Comparison of ENCODE assay signal across 8 cellular contexts in the genomic region with DNA sequence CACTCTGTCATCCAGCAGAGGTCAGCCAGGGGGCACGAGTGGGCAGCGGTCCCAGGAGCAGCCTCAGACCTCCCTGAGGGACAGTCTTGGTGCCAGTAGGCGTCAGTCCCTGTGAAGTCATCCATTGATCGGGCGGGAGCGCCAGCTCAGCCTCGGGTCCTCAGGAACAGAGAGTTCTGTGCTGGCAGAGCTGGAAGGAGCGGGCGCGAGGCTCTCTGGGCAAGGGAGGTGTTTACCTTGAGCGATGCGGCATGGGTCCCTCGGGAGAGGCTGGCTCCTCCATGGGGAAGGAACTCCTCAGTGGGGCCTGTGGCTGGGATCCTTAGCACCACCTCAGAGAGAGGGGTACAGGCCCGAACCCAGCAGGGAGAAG.
DNase-seq lines count a peak whose midpoint lies in the region; ATAC-seq, FAIRE-seq and TF ChIP-seq lines count a peak whose summit lies in the region.

No MANE protein-coding gene starts in this region.

- H4K20me1 ChIP-seq in endothelial cell of umbilical vein (replicated peaks; ENCODE audit: control insufficient read depth, extremely low read depth, insufficient read depth, low read length) = no peaks in the 10 kb centered on the region

- no peak for TF ChIP-seq POLR2A in endothelial cell of umbilical vein (IDR thresholded peaks at IDR 0.05; ENCODE audit: low read depth, low read length)

- H3K27ac ChIP-seq in ACC112 (ENCODE audit: low read depth, low read length) (peak overlapping the region; percentile 93), HL-60 (replicated peaks) (peak overlapping the region; percentile 84), endothelial cell of umbilical vein (ENCODE audit: insufficient read depth, low read depth, low read length) (peak overlapping the region; percentile 58), neutrophil (peak overlapping the region; percentile 94)

- CTCF ChIA-PET in endothelial cell of umbilical vein (lab: Charles Lee) = interaction anchor here (0.7 to 1.5 kb wide), 3 partner anchors 9 to 42 kb away, joined by 3 read pairs; no protein-coding TSS in a partner anchor

- DNase-seq in HL-60 (ENCODE audit: low read depth in 1 of 2, low spot score in 1 of 2) (no peak), endothelial cell of umbilical vein (ENCODE audit: low read depth, low spot score) (peak; percentile 21)

- H3K27me3 ChIP-seq in ACC112 (ENCODE audit: insufficient read depth, low read length) = no peaks in the 10 kb centered on the region
- no peaks in the 10 kb centered on the region for H3K27me3 ChIP-seq in HL-60 (ENCODE audit: insufficient read depth, poor library complexity, severe bottlenecking)
- H3K27me3 ChIP-seq in endothelial cell of umbilical vein (ENCODE audit: control insufficient read depth in 2 of 2, insufficient read depth in 2 of 2, low read length in 2 of 2) = no peaks in the 10 kb centered on the region
- no peaks in the 10 kb centered on the region for H3K27me3 ChIP-seq in neutrophil

- dilution Hi-C loops in endothelial cell of umbilical vein (cut with MboI; ENCODE audit: extremely low pct_ligation_motif_present, low sequenced_read_pairs) = no loop called here

- ATAC-seq in HG03457 (IDR thresholded peaks at IDR 0.05; ENCODE audit: unreplicated experiment) (no peak), GM18511 (IDR thresholded peaks at IDR 0.05; ENCODE audit: unreplicated experiment) (no peak), HG03139 (IDR thresholded peaks at IDR 0.05; ENCODE audit: unreplicated experiment) (no peak), HG03469 (IDR thresholded peaks at IDR 0.05; ENCODE audit: unreplicated experiment) (no peak)

- BruUV-seq in endothelial cell of umbilical vein (replicated peaks; lab: Mats Ljungman, UMichigan) = no TSS peak

- H3K36me3 ChIP-seq in ACC112 (ENCODE audit: insufficient read depth, low read length) = no peaks in the 10 kb centered on the region
- H3K36me3 ChIP-seq in endothelial cell of umbilical vein (ENCODE audit: control insufficient read depth in 2 of 2, extremely low read depth in 1 of 2, insufficient read depth in 2 of 2, low read length in 2 of 2) = no peaks in the 10 kb centered on the region
- no peaks in the 10 kb centered on the region for H3K36me3 ChIP-seq in neutrophil

- no peaks in the 10 kb centered on the region for H3K9me3 ChIP-seq in endothelial cell of umbilical vein (replicated peaks; ENCODE audit: control insufficient read depth, insufficient read depth, low read length)
- no peaks in the 10 kb centered on the region for H3K9me3 ChIP-seq in neutrophil

- H3K9me1 ChIP-seq in endothelial cell of umbilical vein (replicated peaks; ENCODE audit: control insufficient read depth, extremely low read depth, insufficient read depth, low read length) = no peaks in the 10 kb centered on the region

- H3K4me3 ChIP-seq in ACC112 (ENCODE audit: low read depth, low read length) (peak overlapping the region; percentile 17), HL-60 (replicated peaks; ENCODE audit: insufficient read depth, low read length) (no peak overlapping the region), endothelial cell of umbilical vein (replicated peaks in 1 of 3; ENCODE audit: insufficient read depth in 1 of 3, low read depth in 1 of 3, low read length in 3 of 3) (no peak overlapping the region), neutrophil (ENCODE audit: low read depth in 1 of 2, low read length in 1 of 2) (peak overlapping the region; percentile 2 to 13)

- peaks cover 56% of the 10 kb centered on the region for H3K4me1 ChIP-seq in ACC112 (ENCODE audit: control insufficient read depth, insufficient read depth, low read length, unreplicated experiment)
- H3K4me1 ChIP-seq in endothelial cell of umbilical vein (ENCODE audit: control insufficient read depth, extremely low read depth, insufficient read depth, low read length) = peaks cover 44% of the 10 kb centered on the region
- H3K4me1 ChIP-seq in neutrophil (ENCODE audit: control insufficient read depth in 1 of 2, insufficient read depth in 1 of 2, low read depth in 1 of 2, low read length in 1 of 2) = peaks cover 86 to 91% of the 10 kb centered on the region in 2 experiments

- peak overlapping the region; percentile 8 for H3K4me2 ChIP-seq in endothelial cell of umbilical vein (ENCODE audit: insufficient read depth, low read length)

- no peak overlapping the region for H3K9ac ChIP-seq in endothelial cell of umbilical vein (replicated peaks; ENCODE audit: extremely low read depth, insufficient read depth, low read length)

- intact Hi-C loops in endothelial cell of umbilical vein (cut with micrococcal nuclease) = loop anchor here (1.0 to 5.0 kb wide), 2 partner anchors 20 to 101 kb away; partner anchors contain the start of gene PPIF

- POLR2A ChIA-PET in endothelial cell of umbilical vein (lab: Charles Lee) = no interaction called here

- TF ChIP-seq CTCF in HL-60 (IDR thresholded peaks at IDR 0.05; ENCODE audit: insufficient read depth, low read length) = no peak
- no peak for TF ChIP-seq CTCF in endothelial cell of umbilical vein (IDR thresholded peaks at IDR 0.05; ENCODE audit: extremely low read depth in 1 of 2, insufficient read depth in 1 of 2, low read depth in 1 of 2, low read length in 2 of 2)
- no peak for TF ChIP-seq CTCF in neutrophil (IDR thresholded peaks at IDR 0.05)

- peaks cover 68% of the 10 kb centered on the region for H3K79me2 ChIP-seq in ACC112 (ENCODE audit: control insufficient read depth, insufficient read depth, low read length, unreplicated experiment)
- peaks cover 74% of the 10 kb centered on the region for H3K79me2 ChIP-seq in endothelial cell of umbilical vein (ENCODE audit: control insufficient read depth, insufficient read depth, low read length)

- no peak for FAIRE-seq in endothelial cell of umbilical vein (lab: Jason Lieb, UNC)

- no peak overlapping the region for H2AFZ ChIP-seq in ACC112 (ENCODE audit: low read length, unreplicated experiment)
- no peak overlapping the region for H2AFZ ChIP-seq in endothelial cell of umbilical vein (ENCODE audit: low read depth, low read length)

TF ChIP-seq in endothelial cell of umbilical vein, 7 proteins besides CTCF, POLR2A, EP300 and RAD21:
- no peak for TF ChIP-seq MYC (IDR thresholded peaks at IDR 0.05; ENCODE audit: low read depth, low read length)
- no peak for TF ChIP-seq POLR2AphosphoS5 (IDR thresholded peaks at IDR 0.05; ENCODE audit: insufficient read depth, low read depth, low read length)
- TF ChIP-seq EZH2 (IDR thresholded peaks at IDR 0.05; ENCODE audit: borderline replicate concordance, low read depth, low read length, severe bottlenecking) = no peak

Comparison
In these comparisons a context has a peak if more than half of its experiments do, and no peak if none do; other contexts are left out.
1. H3K4me3 ChIP-seq: peak in ACC112 (single experiment) and neutrophil (2 of 2); none in HL-60 (single experiment) and endothelial cell of umbilical vein (0 of 3).
2. Peak in every context shown above with its lines, with median percentiles within 50 percentile points of each other: H3K27ac ChIP-seq.